ENCODE assay signal across 19 cellular contexts in genomic region chr17:80441598-80442304, GRCh38. TPM values are rescaled to one million over a fixed set of nuclear protein-coding genes. Genes with fewer than 3 reads are reported as not detected.
"Had no signal": no experiment of that assay in that cellular context is flagged by ENCODE, and none has a peak within 500 bp of the region (broad histone marks: within the 10 kb centered on the region; RNA-seq: fewer than 3 reads in every experiment).

No MANE protein-coding gene starts in this region.

- H3K9me3 ChIP-seq: colonic mucosa, left ventricle myocardium inferior, pancreas, prostate gland, stomach, tibial artery, upper lobe of right lung had no signal

- H3K36me3 ChIP-seq: colonic mucosa, left ventricle myocardium inferior, pancreas, prostate gland, upper lobe of right lung had no signal

- H3K4me3 Mint-ChIP-seq: activated CD4-positive, alpha-beta T cell treated with anti-CD3 and anti-CD28 coated beads for 36 hours; activated naive CD8-positive, alpha-beta T cell; naive B cell; nephron progenitor cell; stimulated activated memory B cell treated with anti-CD40 and anti-IgM and Interleukin-4, amounts not matched to agents 10 μg/mL and 1 μg/mL and 100 μg/mL, for 72 hours; T-helper 2 cell treated with Interferon-gamma antibody and Interleukin-4, amounts not matched to agents 5 μg/mL and 100 μg/mL, for 36 hours had no signal

- H3K27me3 ChIP-seq: colonic mucosa, pancreas, upper lobe of right lung had no signal

- H3K79me2 ChIP-seq: hepatocyte had no signal

- H3K4me1 Mint-ChIP-seq: activated CD4-positive, alpha-beta T cell treated with anti-CD3 and anti-CD28 coated beads for 36 hours; nephron progenitor cell had no signal

- H3K4me1 ChIP-seq: colonic mucosa, left ventricle myocardium inferior, prostate gland, stomach, tibial artery, upper lobe of right lung had no signal

- H3K27me3 Mint-ChIP-seq: activated CD4-positive, alpha-beta T cell treated with anti-CD3 and anti-CD28 coated beads for 36 hours; activated naive CD8-positive, alpha-beta T cell had no signal

- H3K4me3 ChIP-seq: colonic mucosa, hepatocyte, left ventricle myocardium inferior, pancreas, prostate gland, smooth muscle cell, stomach, tibial artery, upper lobe of right lung had no signal

- DNase-seq: anterior cingulate cortex, cerebellar nuclear complex, colonic mucosa, mammary epithelial cell, naive B cell, stomach, tibial artery, upper lobe of right lung had no signal

- H3K9me3 Mint-ChIP-seq: naive B cell; nephron progenitor cell; stimulated activated memory B cell treated with anti-CD40 and anti-IgM and Interleukin-4, amounts not matched to agents 10 μg/mL and 1 μg/mL and 100 μg/mL, for 72 hours; T-helper 2 cell treated with Interferon-gamma antibody and Interleukin-4, amounts not matched to agents 5 μg/mL and 100 μg/mL, for 36 hours had no signal

- H2AFZ ChIP-seq: hepatocyte had no signal

- ATAC-seq: stimulated activated memory B cell treated with anti-CD40 and anti-IgM and Interleukin-4, amounts not matched to agents 10 μg/mL and 1 μg/mL and 100 μg/mL, for 72 hours; upper lobe of right lung had no signal

- H3K4me2 ChIP-seq: hepatocyte, smooth muscle cell had no signal

- H3K27ac Mint-ChIP-seq: activated CD4-positive, alpha-beta T cell treated with anti-CD3 and anti-CD28 coated beads for 36 hours; activated naive CD8-positive, alpha-beta T cell; nephron progenitor cell; stimulated activated memory B cell treated with anti-CD40 and anti-IgM and Interleukin-4, amounts not matched to agents 10 μg/mL and 1 μg/mL and 100 μg/mL, for 72 hours; T-helper 2 cell treated with Interferon-gamma antibody and Interleukin-4, amounts not matched to agents 5 μg/mL and 100 μg/mL, for 36 hours had no signal

- H3K36me3 Mint-ChIP-seq: activated naive CD8-positive, alpha-beta T cell had no signal

- H3K27ac ChIP-seq: colonic mucosa, hepatocyte, left ventricle myocardium inferior, pancreas, prostate gland, stomach, tibial artery, upper lobe of right lung had no signal

RNA-seq across cellular contexts. Expression of gene NPTX1, which starts 34.7 kb away (rescaled TPM):
- total RNA-seq: epithelial cell of proximal tubule, left ventricle myocardium inferior had no signal
